1 cellular context compared by ENCODE assay signal in the genomic region with DNA sequence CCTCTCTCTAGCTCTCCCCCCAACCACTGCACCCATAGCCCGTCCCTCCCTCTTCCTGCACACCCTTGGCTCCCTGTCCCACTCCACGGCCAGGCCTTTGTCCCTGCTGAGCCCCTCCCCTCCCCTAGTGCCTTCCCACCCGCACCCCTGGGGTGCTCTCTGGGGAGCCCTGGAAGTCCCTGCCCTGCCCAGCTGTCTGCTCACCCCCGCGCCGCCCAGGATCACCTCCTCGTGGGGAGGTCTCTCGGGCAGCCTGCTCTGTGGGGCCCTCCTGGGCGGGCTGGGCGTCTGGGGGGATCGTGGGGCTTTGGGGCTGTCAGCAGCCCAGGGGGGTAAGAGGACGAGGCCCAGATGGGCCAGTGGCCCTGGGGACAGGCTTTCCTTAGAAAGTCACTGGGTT.
TF ChIP-seq lines count a peak whose summit lies in the region.

No MANE protein-coding gene starts in this region.

TF ChIP-seq in HEK293, 187 proteins besides CTCF, POLR2A, EP300 and RAD21 (continued from another document):
- TF ChIP-seq, protein P1, sequence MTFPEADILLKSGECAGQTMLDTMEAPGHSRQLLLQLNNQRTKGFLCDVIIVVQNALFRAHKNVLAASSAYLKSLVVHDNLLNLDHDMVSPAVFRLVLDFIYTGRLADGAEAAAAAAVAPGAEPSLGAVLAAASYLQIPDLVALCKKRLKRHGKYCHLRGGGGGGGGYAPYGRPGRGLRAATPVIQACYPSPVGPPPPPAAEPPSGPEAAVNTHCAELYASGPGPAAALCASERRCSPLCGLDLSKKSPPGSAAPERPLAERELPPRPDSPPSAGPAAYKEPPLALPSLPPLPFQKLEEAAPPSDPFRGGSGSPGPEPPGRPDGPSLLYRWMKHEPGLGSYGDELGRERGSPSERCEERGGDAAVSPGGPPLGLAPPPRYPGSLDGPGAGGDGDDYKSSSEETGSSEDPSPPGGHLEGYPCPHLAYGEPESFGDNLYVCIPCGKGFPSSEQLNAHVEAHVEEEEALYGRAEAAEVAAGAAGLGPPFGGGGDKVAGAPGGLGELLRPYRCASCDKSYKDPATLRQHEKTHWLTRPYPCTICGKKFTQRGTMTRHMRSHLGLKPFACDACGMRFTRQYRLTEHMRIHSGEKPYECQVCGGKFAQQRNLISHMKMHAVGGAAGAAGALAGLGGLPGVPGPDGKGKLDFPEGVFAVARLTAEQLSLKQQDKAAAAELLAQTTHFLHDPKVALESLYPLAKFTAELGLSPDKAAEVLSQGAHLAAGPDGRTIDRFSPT (tag by site-specific recombination; IDR thresholded peaks at IDR 0.05): no peak
- 0 out of 2 replicates have a peak, but pooled peaks have one; percentile 26 for TF ChIP-seq GLIS2 (tag by site-specific recombination; IDR thresholded peaks at IDR 0.05)
TF ChIP-seq in HEK293: peak in this region for 3.
